ENCODE assay signal across 1 cellular context in genomic region chr1:54302951-54303843, GRCh38.
TF ChIP-seq lines count a peak whose summit lies in the region.

No MANE protein-coding gene starts in this region.

TF ChIP-seq in HEK293, 187 proteins besides CTCF, POLR2A, EP300 and RAD21 (continued from another document):
- peak; percentile 34; the same call in 1 of the 2 replicates for TF ChIP-seq PRDM10 (tag by site-specific recombination; IDR thresholded peaks at IDR 0.05)
- no peak for TF ChIP-seq ZNF510 (tag by site-specific recombination; IDR thresholded peaks at IDR 0.05; ENCODE audit: insufficient replicate concordance)
- no peak for TF ChIP-seq ZNF513 (tag by site-specific recombination; IDR thresholded peaks at IDR 0.05)
- TF ChIP-seq, protein P1, sequence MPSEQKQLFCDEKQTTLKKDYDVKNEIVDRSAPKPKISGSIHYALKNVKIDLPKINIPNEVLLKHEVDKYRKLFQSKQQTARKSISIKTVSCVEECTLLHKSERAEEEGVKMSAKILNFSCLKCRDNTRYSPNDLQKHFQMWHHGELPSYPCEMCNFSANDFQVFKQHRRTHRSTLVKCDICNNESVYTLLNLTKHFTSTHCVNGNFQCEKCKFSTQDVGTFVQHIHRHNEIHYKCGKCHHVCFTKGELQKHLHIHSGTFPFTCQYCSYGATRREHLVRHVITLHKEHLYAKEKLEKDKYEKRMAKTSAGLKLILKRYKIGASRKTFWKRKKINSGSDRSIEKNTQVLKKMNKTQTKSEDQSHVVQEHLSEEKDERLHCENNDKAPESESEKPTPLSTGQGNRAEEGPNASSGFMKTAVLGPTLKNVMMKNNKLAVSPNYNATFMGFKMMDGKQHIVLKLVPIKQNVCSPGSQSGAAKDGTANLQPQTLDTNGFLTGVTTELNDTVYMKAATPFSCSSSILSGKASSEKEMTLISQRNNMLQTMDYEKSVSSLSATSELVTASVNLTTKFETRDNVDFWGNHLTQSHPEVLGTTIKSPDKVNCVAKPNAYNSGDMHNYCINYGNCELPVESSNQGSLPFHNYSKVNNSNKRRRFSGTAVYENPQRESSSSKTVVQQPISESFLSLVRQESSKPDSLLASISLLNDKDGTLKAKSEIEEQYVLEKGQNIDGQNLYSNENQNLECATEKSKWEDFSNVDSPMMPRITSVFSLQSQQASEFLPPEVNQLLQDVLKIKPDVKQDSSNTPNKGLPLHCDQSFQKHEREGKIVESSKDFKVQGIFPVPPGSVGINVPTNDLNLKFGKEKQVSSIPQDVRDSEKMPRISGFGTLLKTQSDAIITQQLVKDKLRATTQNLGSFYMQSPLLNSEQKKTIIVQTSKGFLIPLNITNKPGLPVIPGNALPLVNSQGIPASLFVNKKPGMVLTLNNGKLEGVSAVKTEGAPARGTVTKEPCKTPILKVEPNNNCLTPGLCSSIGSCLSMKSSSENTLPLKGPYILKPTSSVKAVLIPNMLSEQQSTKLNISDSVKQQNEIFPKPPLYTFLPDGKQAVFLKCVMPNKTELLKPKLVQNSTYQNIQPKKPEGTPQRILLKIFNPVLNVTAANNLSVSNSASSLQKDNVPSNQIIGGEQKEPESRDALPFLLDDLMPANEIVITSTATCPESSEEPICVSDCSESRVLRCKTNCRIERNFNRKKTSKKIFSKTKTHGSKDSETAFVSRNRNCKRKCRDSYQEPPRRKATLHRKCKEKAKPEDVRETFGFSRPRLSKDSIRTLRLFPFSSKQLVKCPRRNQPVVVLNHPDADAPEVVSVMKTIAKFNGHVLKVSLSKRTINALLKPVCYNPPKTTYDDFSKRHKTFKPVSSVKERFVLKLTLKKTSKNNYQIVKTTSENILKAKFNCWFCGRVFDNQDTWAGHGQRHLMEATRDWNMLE (tag by site-specific recombination; conservative IDR thresholded peaks at IDR 0.05; ENCODE audit: low read depth) = no peak
- TF ChIP-seq ZNF324 (tag by site-specific recombination; IDR thresholded peaks at IDR 0.05) = peak; percentile 46; the same call in 1 of the 2 replicates
- peak; percentile 89 for TF ChIP-seq ZNF24 (tag by site-specific recombination; IDR thresholded peaks at IDR 0.05)
- TF ChIP-seq IKZF3 (tag by site-specific recombination; IDR thresholded peaks at IDR 0.05) = peak; percentile 70
- peak; percentile 86 for TF ChIP-seq OSR2 (tag by site-specific recombination; IDR thresholded peaks at IDR 0.05)
- peak; percentile 83; the same call in 1 of the 2 replicates for TF ChIP-seq TRIM28 (IDR thresholded peaks at IDR 0.05; ENCODE audit: borderline replicate concordance, low read length)
- peak; percentile 91 for TF ChIP-seq ZNF398 (tag by site-specific recombination; IDR thresholded peaks at IDR 0.05)
- no peak for TF ChIP-seq ZNF654 (tag by site-specific recombination; IDR thresholded peaks at IDR 0.05; ENCODE audit: low read depth)
- TF ChIP-seq, protein P2, sequence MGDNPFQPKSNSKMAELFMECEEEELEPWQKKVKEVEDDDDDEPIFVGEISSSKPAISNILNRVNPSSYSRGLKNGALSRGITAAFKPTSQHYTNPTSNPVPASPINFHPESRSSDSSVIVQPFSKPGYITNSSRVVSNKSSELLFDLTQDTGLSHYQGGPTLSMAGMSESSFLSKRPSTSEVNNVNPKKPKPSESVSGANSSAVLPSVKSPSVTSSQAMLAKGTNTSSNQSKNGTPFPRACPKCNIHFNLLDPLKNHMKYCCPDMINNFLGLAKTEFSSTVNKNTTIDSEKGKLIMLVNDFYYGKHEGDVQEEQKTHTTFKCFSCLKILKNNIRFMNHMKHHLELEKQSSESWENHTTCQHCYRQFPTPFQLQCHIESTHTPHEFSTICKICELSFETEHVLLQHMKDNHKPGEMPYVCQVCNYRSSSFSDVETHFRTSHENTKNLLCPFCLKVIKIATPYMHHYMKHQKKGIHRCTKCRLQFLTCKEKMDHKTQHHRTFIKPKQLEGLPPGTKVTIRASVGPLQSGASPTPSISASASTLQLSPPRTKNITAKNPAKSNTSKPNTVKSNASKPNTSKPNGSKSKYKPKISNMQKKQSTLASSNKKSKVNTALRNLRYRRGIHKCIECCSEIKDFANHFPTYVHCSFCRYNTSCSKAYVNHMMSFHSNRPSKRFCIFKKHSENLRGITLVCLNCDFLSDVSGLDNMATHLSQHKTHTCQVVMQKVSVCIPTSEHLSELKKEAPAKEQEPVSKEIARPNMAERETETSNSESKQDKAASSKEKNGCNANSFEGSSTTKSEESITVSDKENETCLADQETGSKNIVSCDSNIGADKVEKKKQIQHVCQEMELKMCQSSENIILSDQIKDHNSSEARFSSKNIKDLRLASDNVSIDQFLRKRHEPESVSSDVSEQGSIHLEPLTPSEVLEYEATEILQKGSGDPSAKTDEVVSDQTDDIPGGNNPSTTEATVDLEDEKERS (tag by site-specific recombination; IDR thresholded peaks at IDR 0.05) = no peak
- TF ChIP-seq, protein P3, sequence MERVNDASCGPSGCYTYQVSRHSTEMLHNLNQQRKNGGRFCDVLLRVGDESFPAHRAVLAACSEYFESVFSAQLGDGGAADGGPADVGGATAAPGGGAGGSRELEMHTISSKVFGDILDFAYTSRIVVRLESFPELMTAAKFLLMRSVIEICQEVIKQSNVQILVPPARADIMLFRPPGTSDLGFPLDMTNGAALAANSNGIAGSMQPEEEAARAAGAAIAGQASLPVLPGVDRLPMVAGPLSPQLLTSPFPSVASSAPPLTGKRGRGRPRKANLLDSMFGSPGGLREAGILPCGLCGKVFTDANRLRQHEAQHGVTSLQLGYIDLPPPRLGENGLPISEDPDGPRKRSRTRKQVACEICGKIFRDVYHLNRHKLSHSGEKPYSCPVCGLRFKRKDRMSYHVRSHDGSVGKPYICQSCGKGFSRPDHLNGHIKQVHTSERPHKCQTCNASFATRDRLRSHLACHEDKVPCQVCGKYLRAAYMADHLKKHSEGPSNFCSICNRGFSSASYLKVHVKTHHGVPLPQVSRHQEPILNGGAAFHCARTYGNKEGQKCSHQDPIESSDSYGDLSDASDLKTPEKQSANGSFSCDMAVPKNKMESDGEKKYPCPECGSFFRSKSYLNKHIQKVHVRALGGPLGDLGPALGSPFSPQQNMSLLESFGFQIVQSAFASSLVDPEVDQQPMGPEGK (tag by site-specific recombination; IDR thresholded peaks at IDR 0.05) = peak; percentile 88
- peak; percentile 60; the same call in 1 of the 2 replicates for TF ChIP-seq ZBTB17 (tag by site-specific recombination; IDR thresholded peaks at IDR 0.05)
TF ChIP-seq in HEK293: peak in this region for 23.
